Comparison of ENCODE assay signal across 25 cellular contexts in genomic region chr6:42147138-42147562, GRCh38. TPM values are rescaled to one million over a fixed set of nuclear protein-coding genes. Genes with fewer than 3 reads are reported as not detected.
DNase-seq lines count a peak whose midpoint lies in the region; ATAC-seq, FAIRE-seq and TF ChIP-seq lines count a peak whose summit lies in the region.
"Had no signal": no experiment of that assay in that cellular context is flagged by ENCODE, and none has a peak within 500 bp of the region (broad histone marks: within the 10 kb centered on the region; RNA-seq: fewer than 3 reads in every experiment).

No MANE protein-coding gene starts in this region.

- no peak overlapping the region for H2AFZ ChIP-seq in K562 (ENCODE audit: low read depth, low read length)

- H3K27me3 ChIP-seq in K562 (ENCODE audit: control insufficient read depth in 2 of 2, insufficient read depth in 2 of 2, low read length in 2 of 2) (peaks cover 9 to 27% of the 10 kb centered on the region in 2 experiments; a peak in 4 of 5 replicates), tibial artery (peaks cover 0 to 20% of the 10 kb centered on the region in 2 donors)
- H3K27me3 ChIP-seq: MG63, SJSA1 had no signal

- H3K9ac ChIP-seq in K562 (ENCODE audit: insufficient read depth in 1 of 2, low read depth in 2 of 2, low read length in 2 of 2): peak overlapping the region in 1 of 2 experiments; percentile 64; a peak in 1 of 4 replicates

- H3K4me1 ChIP-seq in K562 (replicated peaks in 1 of 2; ENCODE audit: control insufficient read depth in 2 of 2, insufficient read depth in 2 of 2, low read length in 2 of 2): peaks cover 4 to 24% of the 10 kb centered on the region in 2 experiments; a peak in 4 of 5 replicates
- H3K4me1 ChIP-seq in mucosa of descending colon (ENCODE audit: low read depth): peaks cover 6% of the 10 kb centered on the region
- peaks cover 0 to 9% (median 6%) of the 10 kb centered on the region in 4 donors for H3K4me1 ChIP-seq in tibial artery

- no peaks in the 10 kb centered on the region for H3K9me3 Mint-ChIP-seq in stimulated activated memory B cell treated with anti-CD40 and anti-IgM and Interleukin-4, amounts not matched to agents 10 μg/mL and 1 μg/mL and 100 μg/mL, for 72 hours

- TF ChIP-seq RAD21 in K562 (CRISPR knock-in tag; conservative IDR thresholded peaks at IDR 0.05 in 1 of 2, IDR thresholded peaks at IDR 0.05 in 1 of 2): no peak

- H3K4me1 Mint-ChIP-seq in stimulated activated memory B cell treated with anti-CD40 and anti-IgM and Interleukin-4, amounts not matched to agents 10 μg/mL and 1 μg/mL and 100 μg/mL, for 72 hours: peaks cover 7% of the 10 kb centered on the region

- H3K79me2 ChIP-seq in K562 (ENCODE audit: control insufficient read depth, insufficient read depth, low read length): no peaks in the 10 kb centered on the region

- H3K4me3 ChIP-seq in K562 (no peak overlapping the region), mucosa of descending colon (no peak overlapping the region), tibial artery (no peak overlapping the region)
- H3K4me3 ChIP-seq: MG63, SJSA1 had no signal

- TF ChIP-seq EP300 in K562 (IDR thresholded peaks at IDR 0.05; ENCODE audit: low read length): no peak

- H3K27me3 Mint-ChIP-seq in stimulated activated memory B cell treated with anti-CD40 and anti-IgM and Interleukin-4, amounts not matched to agents 10 μg/mL and 1 μg/mL and 100 μg/mL, for 72 hours: peaks cover 31% of the 10 kb centered on the region

- intact Hi-C loops in K562 (cut with micrococcal nuclease) (no loop called here), mucosa of descending colon (cut with DNase I, micrococcal nuclease) (no loop called here), tibial artery (cut with DNase I; ENCODE audit: low total_unique reads) (no loop called here)

- no peak overlapping the region for H3K27ac Mint-ChIP-seq in stimulated activated memory B cell treated with anti-CD40 and anti-IgM and Interleukin-4, amounts not matched to agents 10 μg/mL and 1 μg/mL and 100 μg/mL, for 72 hours
- H3K27ac Mint-ChIP-seq: CD14-positive monocyte had no signal

- H3K4me2 ChIP-seq in K562 (ENCODE audit: insufficient read depth, low read length): no peak overlapping the region

- H3K9me3 ChIP-seq in K562 (replicated peaks; ENCODE audit: control insufficient read depth, insufficient read depth, low read depth, low read length) (no peaks in the 10 kb centered on the region), mucosa of descending colon (no peaks in the 10 kb centered on the region), tibial artery (no peaks in the 10 kb centered on the region)
- H3K9me3 ChIP-seq: MG63, SJSA1 had no signal

- peak; percentile 6 for FAIRE-seq in K562 (lab: Jason Lieb, UNC)
- FAIRE-seq: A204.1, GM18507, GM19239, H1 had no signal

- H3K36me3 ChIP-seq in K562 (ENCODE audit: control insufficient read depth, insufficient read depth, low read length): no peaks in the 10 kb centered on the region
- no peaks in the 10 kb centered on the region for H3K36me3 ChIP-seq in mucosa of descending colon (ENCODE audit: low read depth)
- no peaks in the 10 kb centered on the region for H3K36me3 ChIP-seq in tibial artery
- H3K36me3 ChIP-seq: MG63, SJSA1 had no signal

- H4K20me1 ChIP-seq in K562 (replicated peaks; ENCODE audit: control insufficient read depth, insufficient read depth, low read length): no peaks in the 10 kb centered on the region

- H3K27ac ChIP-seq in 22Rv1 (peak overlapping the region; percentile 58), K562 (ENCODE audit: extremely low read depth, low read depth, low read length) (no peak overlapping the region), tibial artery (no peak overlapping the region)
- H3K27ac ChIP-seq: SJSA1 had no signal

- no peaks in the 10 kb centered on the region for H3K9me1 ChIP-seq in K562 (ENCODE audit: control insufficient read depth, insufficient read depth, low read length)

- H3K36me3 Mint-ChIP-seq in stimulated activated memory B cell treated with anti-CD40 and anti-IgM and Interleukin-4, amounts not matched to agents 10 μg/mL and 1 μg/mL and 100 μg/mL, for 72 hours: no peaks in the 10 kb centered on the region

- TF ChIP-seq CTCF in 22Rv1 (IDR thresholded peaks at IDR 0.05): no peak
- TF ChIP-seq CTCF in K562 (IDR thresholded peaks at IDR 0.05 in 2 of 3, conservative IDR thresholded peaks at IDR 0.05 in 1 of 3; ENCODE audit: insufficient read depth in 2 of 3, low read depth in 1 of 3, low read length in 3 of 3): no peak
- no peak for TF ChIP-seq CTCF in mucosa of descending colon (IDR thresholded peaks at IDR 0.05)
- TF ChIP-seq CTCF in tibial artery (IDR thresholded peaks at IDR 0.05): no peak

- 7% methylated on average over 10 of the region's 10 CpGs for WGBS in K562 (ENCODE audit: insufficient coverage, low coverage, missing lambda C conversion rate)

- ATAC-seq in K562 (peak; percentile 20; the same call in 2 of the 3 replicates), mucosa of descending colon (peak; percentile 71), HG03565 (IDR thresholded peaks at IDR 0.05; ENCODE audit: unreplicated experiment) (no peak)
- ATAC-seq in stimulated activated memory B cell treated with anti-CD40 and anti-IgM and Interleukin-4, amounts not matched to agents 10 μg/mL and 1 μg/mL and 100 μg/mL, for 72 hours: no peak
- ATAC-seq: HCT116, Panc1 had no signal

- DNase-seq in NCI-H226 (peak; percentile 45), K562 (ENCODE audit: extremely low read depth in 1 of 4, low spot score in 3 of 4) (no peak), mucosa of descending colon (peak in 1 of 3 donors; percentile 54), tibial artery (no peak)
- DNase-seq in activated naive CD4-positive, alpha-beta T cell treated with anti-CD3 and anti-CD28 coated beads, Interleukin-2, amount 50 U/mL, for 16 hours: no peak
- DNase-seq: GDM1, IMR-90, Karpas-422, MG63, NCI-H1417, NCI-H187 treated with DMSO at 0.1 percent for 48 hours, NCI-H2107, NCI-H510A had no signal

- BruUV-seq in K562 (replicated peaks; lab: Mats Ljungman, UMichigan): no TSS peak

- in situ Hi-C loops in K562 (cut with MboI): no loop called here

- CTCF ChIA-PET in K562 (lab: Yijun Ruan, JAX; ENCODE audit: low intra/inter-chr PET ratio): no interaction called here

- POLR2A ChIA-PET in K562 (lab: Yijun Ruan, JAX): interaction anchor here (1.4 to 2.0 kb wide), 3 partner anchors 9 to 43 kb away, joined by 4 to 7 read pairs (median 5); no protein-coding TSS in a partner anchor

- H3K4me3 Mint-ChIP-seq in stimulated activated memory B cell treated with anti-CD40 and anti-IgM and Interleukin-4, amounts not matched to agents 10 μg/mL and 1 μg/mL and 100 μg/mL, for 72 hours: no peak overlapping the region
- H3K4me3 Mint-ChIP-seq: CD14-positive monocyte had no signal

- no peak for TF ChIP-seq POLR2A in K562 (conservative IDR thresholded peaks at IDR 0.05)

RNA-seq across cellular contexts. Expression of gene C6orf132, which starts 4.7 kb away (rescaled TPM):
- 1.0 and 1.2 TPM in 2 replicates for total RNA-seq in K562 (2011; cell fraction: chromatin; rRNA removed; ENCODE audit: low replicate concordance)
- total RNA-seq in K562 (2011; cell fraction: nucleolus; rRNA removed): 0.53 and 1.0 TPM in 2 replicates
- 1.0 and 2.0 TPM in 2 replicates for total RNA-seq in K562 (2011; cell fraction: nucleoplasm; rRNA removed)
- total RNA-seq in K562 (2014; rRNA removed) (0.14 and 0.20 TPM in 2 replicates), K562 (2014; rRNA removed; fragmentation: Illumina TruSeq; extraction: Trizol) (0.16 and 0.18 TPM in 2 replicates), K562 (2015; rRNA removed; fragmentation: Illumina TruSeq; extraction: Trizol) (0.08 and 0.11 TPM in 2 replicates), K562 (2021) (0.22 and 0.35 TPM in 2 replicates), mucosa of descending colon (10 to 100 TPM; 22.2 to 67.6 (median 57.6) TPM)
- polyA plus RNA-seq in K562 (2011; rRNA removed) (0.20 and 0.21 TPM in 2 replicates), K562 (2014; fragmentation: Illumina TruSeq; extraction: Trizol) (0.10 TPM in 2 replicates), K562 (2014; fragmentation: Nextera tagmentation; extraction: Ambion mirVana) (under 1 TPM; 0.06 to 0.08 TPM), K562 (2014; rRNA removed) (0.16 and 0.26 TPM in 2 replicates)
- polyA plus RNA-seq in K562 (2011; cell fraction: cytosol; rRNA removed): 0.16 and 0.25 TPM in 2 replicates
- 0.20 and 0.33 TPM in 2 replicates for polyA plus RNA-seq in K562 (2011; cell fraction: nucleus; rRNA removed)
- polyA plus RNA-seq in K562 (2012): 0.21 and 0.35 TPM in 2 replicates
- 0.51 and 0.67 TPM in 2 replicates for polyA minus RNA-seq in K562 (2011; rRNA and poly(A)+ RNA removed)
- 0.19 TPM in 1 of 2 replicates, not detected in the other for polyA minus RNA-seq in K562 (2011; cell fraction: cytosol; rRNA and poly(A)+ RNA removed)
- polyA minus RNA-seq in K562 (2011; cell fraction: nucleus; rRNA and poly(A)+ RNA removed): 0.40 and 0.44 TPM in 2 replicates
- total RNA-seq: Daoy, SJSA1 had no signal
- polyA plus RNA-seq: CD14-positive monocyte had no signal

RNA-seq across cellular contexts. Expression of gene GUCA1A, which starts 26.0 kb away (rescaled TPM):
- total RNA-seq in K562 (2011; cell fraction: chromatin; rRNA removed; ENCODE audit: low replicate concordance): not detected in 2 replicates
- total RNA-seq in K562 (2011; cell fraction: nucleolus; rRNA removed): not detected in 2 replicates
- not detected in 2 replicates for total RNA-seq in K562 (2011; cell fraction: nucleoplasm; rRNA removed)
- total RNA-seq in K562 (2014; rRNA removed) (not detected in 2 replicates), K562 (2014; rRNA removed; fragmentation: Illumina TruSeq; extraction: Trizol) (not detected in 2 replicates), K562 (2015; rRNA removed; fragmentation: Illumina TruSeq; extraction: Trizol) (not detected in 2 replicates), K562 (2021) (not detected in 2 replicates), mucosa of descending colon (not detected)
- polyA plus RNA-seq in K562 (2011; rRNA removed) (not detected in 2 replicates), K562 (2014; fragmentation: Illumina TruSeq; extraction: Trizol) (not detected in 2 replicates), K562 (2014; fragmentation: Nextera tagmentation; extraction: Ambion mirVana) (not detected), K562 (2014; rRNA removed) (not detected in 2 replicates)
- polyA plus RNA-seq in K562 (2011; cell fraction: cytosol; rRNA removed): not detected in 2 replicates
- polyA plus RNA-seq in K562 (2011; cell fraction: nucleus; rRNA removed): not detected in 2 replicates
- polyA plus RNA-seq in K562 (2012): not detected in 2 replicates
- not detected in 2 replicates for polyA minus RNA-seq in K562 (2011; rRNA and poly(A)+ RNA removed)
- not detected in 2 replicates for polyA minus RNA-seq in K562 (2011; cell fraction: cytosol; rRNA and poly(A)+ RNA removed)
- polyA minus RNA-seq in K562 (2011; cell fraction: nucleus; rRNA and poly(A)+ RNA removed): not detected in 2 replicates
- total RNA-seq: Daoy, SJSA1 had no signal
- polyA plus RNA-seq: CD14-positive monocyte had no signal

RNA-seq across cellular contexts. Expression of gene GUCA1B, which starts 47.6 kb away (rescaled TPM):
- total RNA-seq in K562 (2011; cell fraction: chromatin; rRNA removed; ENCODE audit: low replicate concordance): 3.9 and 6.5 TPM in 2 replicates
- 3.2 and 3.3 TPM in 2 replicates for total RNA-seq in K562 (2011; cell fraction: nucleolus; rRNA removed)
- 5.9 and 7.7 TPM in 2 replicates for total RNA-seq in K562 (2011; cell fraction: nucleoplasm; rRNA removed)
- total RNA-seq in K562 (2014; rRNA removed) (0.20 and 0.23 TPM in 2 replicates), K562 (2014; rRNA removed; fragmentation: Illumina TruSeq; extraction: Trizol) (0.69 and 0.77 TPM in 2 replicates), K562 (2015; rRNA removed; fragmentation: Illumina TruSeq; extraction: Trizol) (0.34 and 0.51 TPM in 2 replicates), K562 (2021) (0.92 and 0.95 TPM in 2 replicates), mucosa of descending colon (1 to 10 TPM in 1 of 3 donors, under 1 TPM in 2; 0.81 to 3.1 (median 0.99) TPM)
- polyA plus RNA-seq in K562 (2011; rRNA removed) (0.54 and 1.7 TPM in 2 replicates), K562 (2014; fragmentation: Illumina TruSeq; extraction: Trizol) (0.43 and 0.48 TPM in 2 replicates), K562 (2014; fragmentation: Nextera tagmentation; extraction: Ambion mirVana) (not detected), K562 (2014; rRNA removed) (0.21 TPM in 1 of 2 replicates, not detected in the other)
- polyA plus RNA-seq in K562 (2011; cell fraction: cytosol; rRNA removed): 0.19 and 1.4 TPM in 2 replicates
- 2.5 and 3.8 TPM in 2 replicates for polyA plus RNA-seq in K562 (2011; cell fraction: nucleus; rRNA removed)
- polyA plus RNA-seq in K562 (2012): 0.40 and 1.4 TPM in 2 replicates
- 0.60 and 1.3 TPM in 2 replicates for polyA minus RNA-seq in K562 (2011; rRNA and poly(A)+ RNA removed)
- polyA minus RNA-seq in K562 (2011; cell fraction: cytosol; rRNA and poly(A)+ RNA removed): not detected in 2 replicates
- polyA minus RNA-seq in K562 (2011; cell fraction: nucleus; rRNA and poly(A)+ RNA removed): 0.54 and 1.7 TPM in 2 replicates
- total RNA-seq: SJSA1 had no signal

Comparison
In these comparisons a context has a peak if more than half of its experiments do, and no peak if none do; other contexts are left out.
1. ATAC-seq: peak in K562 (single experiment) and mucosa of descending colon (single experiment); none in HG03565 (single experiment) and stimulated activated memory B cell treated with anti-CD40 and anti-IgM and Interleukin-4, amounts not matched to agents 10 μg/mL and 1 μg/mL and 100 μg/mL, for 72 hours (single experiment).
2. RNA of gene C6orf132, which starts 4.7 kb away (total RNA-seq): 22.2 to 67.6 TPM in mucosa of descending colon; 0.08 to 2.0 TPM in K562; every median in the first group is over 4 times any median in the second.